8 cellular contexts compared by ENCODE assay signal in genomic region chr7:141014091-141014490, GRCh38. TPM values are rescaled to one million over a fixed set of nuclear protein-coding genes. Genes with fewer than 3 reads are reported as not detected.
DNase-seq lines count a peak whose midpoint lies in the region; ATAC-seq lines count a peak whose summit lies in the region.

No MANE protein-coding gene starts in this region.

- peak overlapping the region; percentile 97 for H3K27ac ChIP-seq in CD8-positive, alpha-beta memory T cell (ENCODE audit: low read depth, low read length)
- H3K27ac ChIP-seq in duodenal mucosa (ENCODE audit: low read depth, low read length) (no peak overlapping the region), muscle layer of duodenum (ENCODE audit: low read length) (peak overlapping the region; percentile 93)

- H3K9ac ChIP-seq in duodenal mucosa (ENCODE audit: low read depth in 1 of 2, low read length in 2 of 2) = peak overlapping the region; percentile 63 to 70

- H3K4me1 Mint-ChIP-seq in CD8-positive, alpha-beta memory T cell = peaks cover 26 to 41% (median 41%) of the 10 kb centered on the region in 3 donors

- CTCF ChIA-PET in CD8-positive, alpha-beta memory T cell (lab: Charles Lee) = interaction anchor here (1.0 to 6.5 kb wide), 10 partner anchors 9 to 724 kb away, joined by 3 to 86 read pairs (median 4); partner anchors contain the start of genes BRAF and SSBP1

- H3K36me3 ChIP-seq in CD8-positive, alpha-beta memory T cell (ENCODE audit: insufficient read depth, low read length) = no peaks in the 10 kb centered on the region
- H3K36me3 ChIP-seq in duodenal mucosa (ENCODE audit: control insufficient read depth in 1 of 2, insufficient read depth in 2 of 2, low read length in 2 of 2) (peaks cover 4 to 13% of the 10 kb centered on the region in 2 donors), muscle layer of duodenum (ENCODE audit: control insufficient read depth in 1 of 2, insufficient read depth in 2 of 2, low read length in 2 of 2) (peaks cover 0 to 11% of the 10 kb centered on the region in 2 donors)

- H3K4me3 Mint-ChIP-seq in CD8-positive, alpha-beta memory T cell = peak overlapping the region; percentile 95 to 100 (median 99)

- H3K9me3 ChIP-seq in CD8-positive, alpha-beta memory T cell (ENCODE audit: low read length) = no peaks in the 10 kb centered on the region
- H3K9me3 ChIP-seq in duodenal mucosa (ENCODE audit: control insufficient read depth in 1 of 2, low read length in 2 of 2) (peaks cover 0 to 3% of the 10 kb centered on the region in 2 donors), muscle layer of duodenum (ENCODE audit: control insufficient read depth in 1 of 2, low read length in 2 of 2) (no peaks in the 10 kb centered on the region)

- peak overlapping the region; percentile 99 to 100 (median 100) for H3K27ac Mint-ChIP-seq in CD8-positive, alpha-beta memory T cell

- H3K27me3 ChIP-seq in CD8-positive, alpha-beta memory T cell (ENCODE audit: insufficient read depth, low read length, poor library complexity, severe bottlenecking) = no peaks in the 10 kb centered on the region
- H3K27me3 ChIP-seq in duodenal mucosa (ENCODE audit: control insufficient read depth in 1 of 2, insufficient read depth in 2 of 2, low read length in 2 of 2) (peaks cover 0 to 4% of the 10 kb centered on the region in 2 donors), muscle layer of duodenum (ENCODE audit: low read depth, low read length) (no peaks in the 10 kb centered on the region)

- peaks cover 28% of the 10 kb centered on the region for H3K4me1 ChIP-seq in CD8-positive, alpha-beta memory T cell (ENCODE audit: insufficient read depth, low read length)
- H3K4me1 ChIP-seq in duodenal mucosa (ENCODE audit: control insufficient read depth in 1 of 2, insufficient read depth in 2 of 2, low read length in 2 of 2) (peaks cover 28 to 30% of the 10 kb centered on the region in 2 donors), muscle layer of duodenum (ENCODE audit: control insufficient read depth in 1 of 2, insufficient read depth in 2 of 2, low read length in 2 of 2) (peaks cover 5 to 7% of the 10 kb centered on the region in 2 donors)

- DNase-seq in CD8-positive, alpha-beta memory T cell = no peak
- DNase-seq in NCI-H69 (lab: John Stamatoyannopoulos, UW) (peak; percentile 45), DMS153 treated with DMSO at 0.1 percent for 48 hours (lab: John Stamatoyannopoulos, UW; ENCODE audit: unreplicated experiment) (no peak), NCI-H2171 (lab: John Stamatoyannopoulos, UW) (no peak), posterior vena cava (ENCODE audit: low spot score) (no peak)

- peak overlapping the region; percentile 78 for H3K4me3 ChIP-seq in CD8-positive, alpha-beta memory T cell (ENCODE audit: low read length)
- H3K4me3 ChIP-seq in duodenal mucosa (ENCODE audit: low read depth in 1 of 2, low read length in 2 of 2) (peak overlapping the region; percentile 88 to 98), muscle layer of duodenum (ENCODE audit: low read depth in 1 of 2, low read length in 2 of 2) (peak overlapping the region; percentile 69 to 97)

- peak; percentile 3 for ATAC-seq in GM21723 (IDR thresholded peaks at IDR 0.05; ENCODE audit: unreplicated experiment)

- H3K27me3 Mint-ChIP-seq in CD8-positive, alpha-beta memory T cell = peaks cover 7 to 11% of the 10 kb centered on the region in 2 donors

- H3K9me3 Mint-ChIP-seq in CD8-positive, alpha-beta memory T cell = peaks cover 0 to 5% (median 0%) of the 10 kb centered on the region in 5 donors

- POLR2A ChIA-PET in CD8-positive, alpha-beta memory T cell (lab: Charles Lee) = interaction anchor here (0.7 to 2.9 kb wide), 6 partner anchors 90 to 537 kb away, joined by 3 to 13 read pairs (median 4); partner anchors contain the start of genes AGK, BRAF, MKRN1 and NDUFB2

- peaks cover 7 to 22% (median 9%) of the 10 kb centered on the region in 3 donors for H3K36me3 Mint-ChIP-seq in CD8-positive, alpha-beta memory T cell

- intact Hi-C loops in posterior vena cava (cut with DNase I) = loop anchor here (5.0 to 10.0 kb wide), 3 partner anchors 202 to 521 kb away; no protein-coding TSS in a partner anchor

RNA-seq across cellular contexts. Expression of gene MRPS33, which starts 0.7 kb away (rescaled TPM):
- 100 to 1,000 TPM; 113 to 114 TPM for total RNA-seq in CD8-positive, alpha-beta memory T cell
- 82.0 TPM for polyA plus RNA-seq in CD8-positive, alpha-beta memory T cell
- total RNA-seq in posterior vena cava = 10 to 100 TPM; 26.9 to 32.5 TPM

RNA-seq across cellular contexts. Expression of gene TMEM178B, which starts 59.8 kb away (rescaled TPM):
- total RNA-seq in CD8-positive, alpha-beta memory T cell = 1 to 10 TPM in 1 of 2 experiments, under 1 TPM in 1; 0.97 to 1.1 TPM
- polyA plus RNA-seq in CD8-positive, alpha-beta memory T cell = 0.02 TPM
- total RNA-seq in posterior vena cava = 1 to 10 TPM in 1 of 2 donors, under 1 TPM in 1; 1.00 to 1.2 TPM
